13 cellular contexts compared by ENCODE assay signal in genomic region chr7:158031820-158032424, GRCh38.
A peak's percentile ranks its signal among the peaks of the same experiment; 100 is the strongest.
DNase-seq lines count a peak whose midpoint lies in the region; ATAC-seq and TF ChIP-seq lines count a peak whose summit lies in the region.
"Had no signal": no experiment of that assay in that cellular context is flagged by ENCODE, and none has a peak within 500 bp of the region (broad histone marks: within the 10 kb centered on the region; RNA-seq: fewer than 3 reads in every experiment).

No MANE protein-coding gene starts in this region.

- 44% methylated on average over 16 of the region's 16 CpGs for WGBS in right cardiac atrium
- WGBS in neuronal stem cell (ENCODE audit: extremely low coverage in 2 of 2, insufficient read length in 2 of 2, insufficient replicate concordance in 1 of 2), 2 donors: no CpG with 5 or more reads among the region's 16 CpGs

- ATAC-seq in Right ventricle myocardium superior (ENCODE audit: poor library complexity) (no peak), right cardiac atrium (no peak), upper lobe of right lung (no peak)
- ATAC-seq: Panc1, Right ventricle myocardium inferior had no signal

- peaks cover 15% of the 10 kb centered on the region for H3K27me3 Mint-ChIP-seq in endothelial cell (ENCODE audit: unreplicated experiment)

- H2AFZ ChIP-seq in neuronal stem cell (ENCODE audit: low read length): peak overlapping the region; percentile 94

- no peak overlapping the region for H2AK5ac ChIP-seq in neuronal stem cell (ENCODE audit: low read depth, low read length)

- no peak overlapping the region for H3K27ac ChIP-seq in right cardiac atrium (ENCODE audit: low read length)
- H3K27ac ChIP-seq in neuronal stem cell (replicated peaks; ENCODE audit: low read length): peak overlapping the region; percentile 89
- no peak overlapping the region for H3K27ac ChIP-seq in upper lobe of right lung

- H3K14ac ChIP-seq in neuronal stem cell (ENCODE audit: low read length): no peak overlapping the region

- no peak overlapping the region for H2BK120ac ChIP-seq in neuronal stem cell (ENCODE audit: low read depth, low read length)

- H3K18ac ChIP-seq in neuronal stem cell (ENCODE audit: low read length): peak overlapping the region; percentile 74

- H3K4me1 ChIP-seq in right cardiac atrium (ENCODE audit: control insufficient read depth, insufficient read depth, low read length): no peaks in the 10 kb centered on the region
- H3K4me1 ChIP-seq in neuronal stem cell (ENCODE audit: control insufficient read depth in 2 of 2, insufficient read depth in 1 of 2, low read depth in 1 of 2, low read length in 2 of 2): peaks cover 7 to 20% of the 10 kb centered on the region in 2 donors
- H3K4me1 ChIP-seq in upper lobe of right lung: no peaks in the 10 kb centered on the region
- H3K4me1 ChIP-seq: Caco-2 had no signal

- no peaks in the 10 kb centered on the region for H3K9me3 ChIP-seq in right cardiac atrium (ENCODE audit: control insufficient read depth, low read length)
- peaks cover 8 to 14% of the 10 kb centered on the region in 2 donors for H3K9me3 ChIP-seq in neuronal stem cell (replicated peaks in 1 of 2; ENCODE audit: control insufficient read depth in 2 of 2, insufficient read depth in 1 of 2, low read depth in 1 of 2, low read length in 2 of 2)
- no peaks in the 10 kb centered on the region for H3K9me3 ChIP-seq in upper lobe of right lung
- H3K9me3 ChIP-seq: Caco-2 had no signal

- H3K27me3 ChIP-seq in right cardiac atrium (ENCODE audit: control insufficient read depth, insufficient read depth) (no peaks in the 10 kb centered on the region), neuronal stem cell (ENCODE audit: control insufficient read depth in 3 of 3, insufficient read depth in 3 of 3, low read depth in 1 of 3, low read length in 3 of 3) (peaks cover 0 to 17% (median 0%) of the 10 kb centered on the region in 3 experiments), upper lobe of right lung (no peaks in the 10 kb centered on the region)

- H3K4ac ChIP-seq in neuronal stem cell (ENCODE audit: low read length): no peak overlapping the region

- no peak overlapping the region for H2BK5ac ChIP-seq in neuronal stem cell (ENCODE audit: low read length)

- H3K36me3 ChIP-seq in neuronal stem cell (replicated peaks in 1 of 2; ENCODE audit: control insufficient read depth in 2 of 2, insufficient read depth in 2 of 2, low read length in 2 of 2) (no peaks in the 10 kb centered on the region), upper lobe of right lung (no peaks in the 10 kb centered on the region)

- H3K9ac ChIP-seq in neuronal stem cell (ENCODE audit: low read depth, low read length, poor library complexity): no peak overlapping the region

- H3K4me3 Mint-ChIP-seq in endothelial cell (ENCODE audit: unreplicated experiment): peak overlapping the region; percentile 13

- H3K36me3 Mint-ChIP-seq in endothelial cell (ENCODE audit: low read depth, unreplicated experiment): peaks cover 49% of the 10 kb centered on the region

- peaks cover 64% of the 10 kb centered on the region for H3K9me3 Mint-ChIP-seq in endothelial cell (ENCODE audit: unreplicated experiment)

- no peak overlapping the region for H3K23ac ChIP-seq in neuronal stem cell (ENCODE audit: low read depth, low read length, poor library complexity)

- intact Hi-C loops in Right ventricle myocardium superior (cut with DNase I) (no loop called here), right cardiac atrium (cut with DNase I) (no loop called here), upper lobe of right lung (cut with DNase I) (no loop called here)

- H4K91ac ChIP-seq in neuronal stem cell (ENCODE audit: low read depth, low read length, poor library complexity): no peak overlapping the region

- no peak overlapping the region for H2BK12ac ChIP-seq in neuronal stem cell (ENCODE audit: low read length)

- peak overlapping the region; percentile 50 for H2BK15ac ChIP-seq in neuronal stem cell (ENCODE audit: low read length)

- peak overlapping the region; percentile 32 for H3K4me2 ChIP-seq in neuronal stem cell (ENCODE audit: insufficient read depth, low read length, poor library complexity, severe bottlenecking)

- no peak overlapping the region for H4K8ac ChIP-seq in neuronal stem cell (ENCODE audit: low read depth, low read length)

- no peaks in the 10 kb centered on the region for H3K4me1 Mint-ChIP-seq in endothelial cell (ENCODE audit: unreplicated experiment)

- H3K79me1 ChIP-seq in neuronal stem cell (ENCODE audit: low read depth, low read length): no peaks in the 10 kb centered on the region

- TF ChIP-seq CTCF in endothelial cell (IDR thresholded peaks at IDR 0.05; ENCODE audit: unreplicated experiment) (no peak), upper lobe of right lung (IDR thresholded peaks at IDR 0.05) (no peak)

- H3K27ac Mint-ChIP-seq in endothelial cell (ENCODE audit: unreplicated experiment): no peak overlapping the region

- peak; percentile 19 for DNase-seq in Right ventricle myocardium superior
- DNase-seq in right cardiac atrium: no peak
- DNase-seq in endothelial cell (ENCODE audit: low spot score): no peak
- DNase-seq in neuronal stem cell (ENCODE audit: low spot score): no peak
- peak; percentile 41 for DNase-seq in upper lobe of right lung
- no peak for DNase-seq in cerebellar nuclear complex (lab: John Stamatoyannopoulos, UW)
- DNase-seq in amniotic stem cell (lab: John Stamatoyannopoulos, UW): no peak
- DNase-seq: AML-193, Caco-2, HCEC 1CT, NCI-H1694 treated with DMSO at 0.1 percent for 48 hours had no signal

- no peak overlapping the region for H3K4me3 ChIP-seq in right cardiac atrium (ENCODE audit: low read length)
- peak overlapping the region in 1 of 2 donors; percentile 27 for H3K4me3 ChIP-seq in neuronal stem cell (ENCODE audit: low read length in 2 of 2)
- H3K4me3 ChIP-seq in upper lobe of right lung: no peak overlapping the region

Comparison
In these comparisons a context has a peak if more than half of its experiments do, and no peak if none do; other contexts are left out.
1. DNase-seq: peak in Right ventricle myocardium superior (single experiment) and upper lobe of right lung (single experiment); none in right cardiac atrium (0 of 3), endothelial cell (single experiment), neuronal stem cell (single experiment), cerebellar nuclear complex (0 of 2) and amniotic stem cell (single experiment).